Comparison of ENCODE assay signal across 1 cellular context in genomic region chr11:46677169-46677568, GRCh38.
TF ChIP-seq lines count a peak whose summit lies in the region.

No MANE protein-coding gene starts in this region.

TF ChIP-seq in H1, 55 proteins besides CTCF, POLR2A, EP300 and RAD21:
- TF ChIP-seq NANOG (IDR thresholded peaks at IDR 0.05; ENCODE audit: insufficient read depth, low read depth, low read length, poor library complexity, severe bottlenecking) (no peak), ATF3 (IDR thresholded peaks at IDR 0.05; ENCODE audit: insufficient read depth, low read depth, low read length) (no peak), SAP30 (IDR thresholded peaks at IDR 0.05; ENCODE audit: insufficient read depth, insufficient replicate concordance, low read length) (no peak), KDM5A (IDR thresholded peaks at IDR 0.05; ENCODE audit: low read length) (no peak), MAFK (IDR thresholded peaks at IDR 0.05; ENCODE audit: low read depth, low read length) (no peak), CREB1 (IDR thresholded peaks at IDR 0.05) (no peak), TBP (IDR thresholded peaks at IDR 0.05; ENCODE audit: low read depth, low read length) (no peak), RFX5 (IDR thresholded peaks at IDR 0.05; ENCODE audit: borderline replicate concordance, low read depth, low read length) (no peak), CBX8 (IDR thresholded peaks at IDR 0.05; ENCODE audit: borderline replicate concordance, low read depth, low read length) (no peak), SIRT6 (IDR thresholded peaks at IDR 0.05; ENCODE audit: low read length) (no peak), MAX (IDR thresholded peaks at IDR 0.05) (no peak), TAF1 (IDR thresholded peaks at IDR 0.05; ENCODE audit: low read depth, low read length) (no peak), KDM4A (IDR thresholded peaks at IDR 0.05; ENCODE audit: low read depth, low read length, severe bottlenecking) (no peak), ATF2 (IDR thresholded peaks at IDR 0.05; ENCODE audit: low read length) (no peak), SUZ12 (IDR thresholded peaks at IDR 0.05; ENCODE audit: low read length) (no peak), CHD2 (IDR thresholded peaks at IDR 0.05; ENCODE audit: low read length) (no peak), SIX5 (IDR thresholded peaks at IDR 0.05; ENCODE audit: low read depth, low read length) (no peak), SRF (IDR thresholded peaks at IDR 0.05; ENCODE audit: low read depth, low read length) (no peak), TEAD4 (IDR thresholded peaks at IDR 0.05; ENCODE audit: low read depth, low read length) (no peak)
